Comparison of ENCODE assay signal across 15 cellular contexts in the genomic region with DNA sequence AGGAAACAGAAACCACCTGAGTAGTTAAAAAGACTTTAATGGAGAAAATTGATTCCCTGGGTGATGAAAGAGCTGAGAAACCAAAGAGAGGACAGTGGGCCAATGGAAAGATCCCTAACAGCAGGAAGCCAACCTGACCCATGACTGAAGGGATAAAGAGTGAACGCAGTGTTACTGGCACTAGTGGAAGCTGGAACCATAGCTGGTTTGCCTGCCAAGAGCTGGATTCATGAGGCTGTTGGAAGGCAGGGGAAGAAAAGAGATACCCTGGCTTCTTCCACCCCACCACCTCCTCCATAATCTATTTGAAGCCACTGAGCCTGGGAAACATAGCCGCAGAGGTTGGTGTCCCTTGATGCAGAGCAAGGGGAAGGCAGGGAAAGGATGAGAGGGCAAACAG.
DNase-seq lines count a peak whose midpoint lies in the region; ATAC-seq and TF ChIP-seq lines count a peak whose summit lies in the region.
"Had no signal": no experiment of that assay in that cellular context is flagged by ENCODE, and none has a peak within 500 bp of the region (broad histone marks: within the 10 kb centered on the region; RNA-seq: fewer than 3 reads in every experiment).

No MANE protein-coding gene starts in this region.

- TF ChIP-seq CTCF in gastrocnemius medialis (IDR thresholded peaks at IDR 0.05 in 4 of 5, conservative IDR thresholded peaks at IDR 0.05 in 1 of 5) = no peak
- TF ChIP-seq CTCF in mesothelial cell of epicardium (IDR thresholded peaks at IDR 0.05; ENCODE audit: unreplicated experiment) = no peak

- H2BK5ac ChIP-seq in trophoblast cell (ENCODE audit: low read depth, low read length, poor library complexity) = no peak overlapping the region

- H2BK120ac ChIP-seq in trophoblast cell (ENCODE audit: insufficient read depth, low read length, poor library complexity) = no peak overlapping the region

- H3K4me1 Mint-ChIP-seq in mesothelial cell of epicardium = peaks cover 4% of the 10 kb centered on the region
- H3K4me1 Mint-ChIP-seq: CD8-positive, alpha-beta memory T cell had no signal

- peaks cover 2% of the 10 kb centered on the region for H3K27me3 Mint-ChIP-seq in mesothelial cell of epicardium (ENCODE audit: low read depth)
- H3K27me3 Mint-ChIP-seq: CD8-positive, alpha-beta memory T cell had no signal

- no peaks in the 10 kb centered on the region for H3K79me1 ChIP-seq in trophoblast cell (ENCODE audit: low read length)

- H3K79me2 ChIP-seq in trophoblast cell (ENCODE audit: control insufficient read depth, insufficient read depth, low read length, poor library complexity) = no peaks in the 10 kb centered on the region

- H3K4me1 ChIP-seq in gastrocnemius medialis = peaks cover 4 to 17% of the 10 kb centered on the region in 2 donors
- no peaks in the 10 kb centered on the region for H3K4me1 ChIP-seq in trophoblast cell (ENCODE audit: control insufficient read depth in 1 of 2, insufficient read depth in 2 of 2, low read length in 2 of 2)
- H3K4me1 ChIP-seq: BLaER1, Caco-2 had no signal

- no peaks in the 10 kb centered on the region for H3K36me3 Mint-ChIP-seq in mesothelial cell of epicardium
- H3K36me3 Mint-ChIP-seq: CD8-positive, alpha-beta memory T cell had no signal

- TF ChIP-seq POLR2A in gastrocnemius medialis (IDR thresholded peaks at IDR 0.05) = no peak

- no peak overlapping the region for H3K9ac ChIP-seq in trophoblast cell (ENCODE audit: low read length)
- H3K9ac ChIP-seq: BLaER1 had no signal

- H3K4me2 ChIP-seq in trophoblast cell (ENCODE audit: low read length) = no peak overlapping the region
- H3K4me2 ChIP-seq: BLaER1 had no signal

- H3K27ac ChIP-seq in gastrocnemius medialis (peak overlapping the region in 2 of 4 donors; percentile 25 to 47), trophoblast cell (ENCODE audit: low read depth, low read length) (no peak overlapping the region)
- H3K27ac ChIP-seq: 22Rv1, BLaER1, HL-60 had no signal

- H4K8ac ChIP-seq in trophoblast cell (ENCODE audit: low read depth, low read length) = no peak overlapping the region

- no peak overlapping the region for H4K12ac ChIP-seq in trophoblast cell (ENCODE audit: low read depth, low read length)

- peak; percentile 32 for DNase-seq in NCI-H2107 treated with DMSO at 0.1 percent for 48 hours (lab: John Stamatoyannopoulos, UW; ENCODE audit: unreplicated experiment)
- DNase-seq in NCI-H2107 (lab: John Stamatoyannopoulos, UW) = no peak
- DNase-seq in NCI-H2227 treated with DMSO at 0.1 percent for 48 hours (lab: John Stamatoyannopoulos, UW) = peak; percentile 9
- peak; percentile 66 for DNase-seq in medulla oblongata (ENCODE audit: extremely low spot score)
- peak; percentile 31 to 43 for DNase-seq in gastrocnemius medialis
- DNase-seq in trophoblast cell = no peak
- DNase-seq in mesothelial cell of epicardium (ENCODE audit: low spot score in 2 of 2, unreplicated experiment in 2 of 2) = no peak
- DNase-seq: Caco-2; CD8-positive, alpha-beta memory T cell; GF-D8; H7 had no signal

- no peak overlapping the region for H3K18ac ChIP-seq in trophoblast cell (ENCODE audit: low read length)

- no peak overlapping the region for H2AK5ac ChIP-seq in trophoblast cell (ENCODE audit: low read length)

- H3K14ac ChIP-seq in trophoblast cell (ENCODE audit: low read length) = no peak overlapping the region

- H3K4ac ChIP-seq in trophoblast cell (ENCODE audit: low read depth, low read length) = no peak overlapping the region

- H3K4me3 ChIP-seq in gastrocnemius medialis = no peak overlapping the region
- H3K4me3 ChIP-seq in trophoblast cell (ENCODE audit: low read depth, low read length) = no peak overlapping the region
- H3K4me3 ChIP-seq: BLaER1 had no signal

- H2BK12ac ChIP-seq in trophoblast cell (ENCODE audit: low read length) = no peak overlapping the region

- intact Hi-C loops in gastrocnemius medialis (cut with DNase I; ENCODE audit: low total_unique reads) = no loop called here

- H3K9me3 ChIP-seq in gastrocnemius medialis = no peaks in the 10 kb centered on the region
- no peaks in the 10 kb centered on the region for H3K9me3 ChIP-seq in trophoblast cell (ENCODE audit: insufficient read depth, low read depth, low read length)
- H3K9me3 ChIP-seq: BLaER1, Caco-2 had no signal

- ATAC-seq in gastrocnemius medialis (peak; percentile 92 to 94), GM21528 (IDR thresholded peaks at IDR 0.05; ENCODE audit: low FRiP score, unreplicated experiment) (no peak)

- in situ Hi-C loops in gastrocnemius medialis (cut with MboI; ENCODE audit: low sequenced_read_pairs in 4 of 4) = no loop called here

- H3K4me3 Mint-ChIP-seq in mesothelial cell of epicardium = no peak overlapping the region
- H3K4me3 Mint-ChIP-seq: CD8-positive, alpha-beta memory T cell had no signal

- WGBS in trophoblast cell (ENCODE audit: extremely low coverage, insufficient coverage, insufficient read length) = no CpG with 5 or more reads among the region's 2 CpGs

- no peak overlapping the region for H3K23ac ChIP-seq in trophoblast cell (ENCODE audit: low read length)

- peaks cover 6% of the 10 kb centered on the region for H3K9me3 Mint-ChIP-seq in mesothelial cell of epicardium

- no peak overlapping the region for H2AFZ ChIP-seq in trophoblast cell (ENCODE audit: insufficient read depth, low read length, poor library complexity)

- no peaks in the 10 kb centered on the region for H3K27me3 ChIP-seq in gastrocnemius medialis
- H3K27me3 ChIP-seq in trophoblast cell (ENCODE audit: insufficient read depth, low read length) = no peaks in the 10 kb centered on the region
- H3K27me3 ChIP-seq: BLaER1 had no signal

- H4K91ac ChIP-seq in trophoblast cell (ENCODE audit: low read depth, low read length) = no peak overlapping the region

- H3K36me3 ChIP-seq in gastrocnemius medialis (no peaks in the 10 kb centered on the region), trophoblast cell (ENCODE audit: control insufficient read depth in 1 of 2, insufficient read depth in 2 of 2, low read length in 2 of 2) (no peaks in the 10 kb centered on the region)
- H3K36me3 ChIP-seq: BLaER1 had no signal

- H3K27ac Mint-ChIP-seq in mesothelial cell of epicardium = no peak overlapping the region
- H3K27ac Mint-ChIP-seq: CD8-positive, alpha-beta memory T cell had no signal

Comparison
In these comparisons a context has a peak if more than half of its experiments do, and no peak if none do; other contexts are left out.
1. DNase-seq: peak in NCI-H2107 treated with DMSO at 0.1 percent for 48 hours (single experiment), NCI-H2227 treated with DMSO at 0.1 percent for 48 hours (single experiment), medulla oblongata (single experiment) and gastrocnemius medialis (2 of 2); none in NCI-H2107 (single experiment), trophoblast cell (0 of 2) and mesothelial cell of epicardium (0 of 2).